ENCODE assay signal across 8 cellular contexts in genomic region chr22:37485006-37485713, GRCh38. TPM values are rescaled to one million over a fixed set of nuclear protein-coding genes. Genes with fewer than 3 reads are reported as not detected.
DNase-seq lines count a peak whose midpoint lies in the region; ATAC-seq lines count a peak whose summit lies in the region.

No MANE protein-coding gene starts in this region.

- H3K27me3 Mint-ChIP-seq in immature natural killer cell (ENCODE audit: low read depth in 3 of 3), result peaks cover 10 to 19% (median 12%) of the 10 kb centered on the region in 3 donors

- H3K4me1 Mint-ChIP-seq in immature natural killer cell, result peaks cover 58 to 63% of the 10 kb centered on the region in 2 donors

- DNase-seq in Ammon's horn (ENCODE audit: low spot score) (peak; percentile 45), KG1 (lab: John Stamatoyannopoulos, UW) (peak; percentile 81), activated T-cell treated with anti-CD3 and anti-CD28 coated beads for 48 hours (ENCODE audit: low read depth) (peak; percentile 57), immature natural killer cell (peak; percentile 66 to 69 (median 66)), NCI-H2196 treated with DMSO at 0.1 percent for 48 hours (lab: John Stamatoyannopoulos, UW; ENCODE audit: unreplicated experiment) (no peak)
- peak; percentile 46 for DNase-seq in stimulated activated CD8-positive, alpha-beta memory T cell treated with anti-CD3 and anti-CD28 coated beads, Interleukin-12 subunit alpha, Interleukin-12 subunit beta, amount 100 ng/mL, for 4 hours (ENCODE audit: low read depth)

- H3K4me3 Mint-ChIP-seq in immature natural killer cell, result peak overlapping the region; percentile 90 to 94 (median 92)

- peaks cover 0 to 2% (median 0%) of the 10 kb centered on the region in 6 donors for H3K9me3 Mint-ChIP-seq in immature natural killer cell

- peak overlapping the region; percentile 94 to 99 (median 98) for H3K27ac Mint-ChIP-seq in immature natural killer cell

- ATAC-seq in HG03045 (IDR thresholded peaks at IDR 0.05; ENCODE audit: unreplicated experiment) (no peak), GM19467 (IDR thresholded peaks at IDR 0.05; ENCODE audit: unreplicated experiment) (no peak)

- peaks cover 0 to 5% (median 4%) of the 10 kb centered on the region in 3 donors for H3K36me3 Mint-ChIP-seq in immature natural killer cell

RNA-seq across cellular contexts. Expression of gene MFNG, which starts 1.0 kb away (rescaled TPM):
- polyA plus RNA-seq in immature natural killer cell, result 100 to 1,000 TPM; 235 to 361 (median 286) TPM

RNA-seq across cellular contexts. Expression of gene CARD10, which starts 34.1 kb away (rescaled TPM):
- polyA plus RNA-seq in immature natural killer cell, result under 1 TPM in 2 of 3 donors, not detected in 1; 0.13 to 0.36 TPM

RNA-seq across cellular contexts. Expression of gene ELFN2, which starts 57.9 kb away (rescaled TPM):
- polyA plus RNA-seq in immature natural killer cell, result under 1 TPM in 1 of 3 donors, not detected in 2; 0.04 TPM
